In the genomic region with DNA sequence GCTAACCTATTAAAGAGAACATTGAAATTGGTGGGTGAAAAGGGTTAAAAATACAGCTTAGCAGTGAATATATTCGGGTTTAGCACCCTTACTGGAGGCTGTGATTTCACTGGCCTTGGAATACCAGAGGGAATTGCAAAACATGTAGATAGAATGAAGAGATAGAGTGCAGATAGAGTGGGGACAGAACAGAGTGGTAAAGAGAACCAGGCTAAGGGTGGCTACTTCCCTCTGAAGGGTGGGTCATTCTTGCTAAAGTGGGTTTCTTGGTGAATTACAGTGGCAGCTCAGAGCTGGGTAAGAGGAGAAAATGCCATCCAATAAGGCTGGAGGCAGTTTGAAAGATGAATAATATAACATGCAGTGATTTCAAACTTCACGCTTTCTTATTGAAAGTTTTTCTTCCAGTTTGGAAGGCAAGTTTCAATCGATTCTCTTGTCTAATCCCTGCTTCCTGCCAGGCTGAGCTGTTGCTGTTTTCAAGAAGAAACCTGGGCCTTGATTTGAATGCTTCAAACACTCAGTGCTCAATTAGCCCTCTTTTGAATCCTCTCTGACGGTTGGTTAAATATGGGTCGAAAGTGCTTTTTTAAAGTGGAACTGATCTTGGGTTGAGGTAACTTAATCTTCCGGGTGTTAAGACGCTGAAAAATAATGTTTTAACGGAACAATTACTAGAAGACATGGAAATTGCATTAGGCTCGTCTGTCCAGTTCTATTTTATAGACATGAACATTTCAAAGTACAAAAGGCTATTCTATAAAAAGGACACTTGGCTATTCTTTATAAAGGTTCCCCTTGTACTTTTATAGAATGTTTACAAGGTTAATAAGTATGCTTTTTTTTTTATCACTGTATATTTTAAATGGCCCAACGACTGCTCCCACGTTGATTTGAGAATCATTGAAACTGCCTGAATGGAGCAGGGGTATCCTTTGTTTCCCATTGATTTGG, we compare ENCODE assay signal across 9 cellular contexts.
DNase-seq lines count a peak whose midpoint lies in the region; ATAC-seq and TF ChIP-seq lines count a peak whose summit lies in the region.
"Had no signal": no experiment of that assay in that cellular context is flagged by ENCODE, and none has a peak within 500 bp of the region (broad histone marks: within the 10 kb centered on the region; RNA-seq: fewer than 3 reads in every experiment).

No MANE protein-coding gene starts in this region.

- peak overlapping the region; percentile 24 to 90 (median 71) for H3K4me3 Mint-ChIP-seq in naive B cell

- peak overlapping the region; percentile 89 to 97 for H3K27ac ChIP-seq in breast epithelium

- peaks cover 42 to 72% (median 59%) of the 10 kb centered on the region in 3 donors for H3K4me1 Mint-ChIP-seq in naive B cell

- no peaks in the 10 kb centered on the region for H3K27me3 ChIP-seq in breast epithelium

- no peaks in the 10 kb centered on the region for H3K36me3 Mint-ChIP-seq in naive B cell

- DNase-seq in AG10803 (ENCODE audit: low read depth) (no peak), M059J (ENCODE audit: low read depth) (peak; percentile 71), breast epithelium (ENCODE audit: low spot score in 2 of 2) (no peak), naive B cell (peak; percentile 27), GDM1 (lab: John Stamatoyannopoulos, UW) (no peak), NCI-H345 (lab: John Stamatoyannopoulos, UW) (no peak), HK-2 (ENCODE audit: unreplicated experiment) (no peak)
- DNase-seq: left cardiac atrium had no signal

- intact Hi-C loops in breast epithelium (cut with DNase I; ENCODE audit: low total_unique reads), result no loop called here

- H3K36me3 ChIP-seq in breast epithelium, result no peaks in the 10 kb centered on the region

- H3K4me3 ChIP-seq in AG10803 (ENCODE audit: low read length) (peak overlapping the region; percentile 33), breast epithelium (peak overlapping the region in 2 of 3 donors; percentile 31 to 43)

- TF ChIP-seq CTCF in AG10803 (conservative IDR thresholded peaks at IDR 0.05; ENCODE audit: low read length) (no peak), breast epithelium (IDR thresholded peaks at IDR 0.05) (no peak)

- no peak for TF ChIP-seq POLR2A in breast epithelium (IDR thresholded peaks at IDR 0.05)

- no peaks in the 10 kb centered on the region for H3K9me3 Mint-ChIP-seq in naive B cell

- H3K9me3 ChIP-seq in breast epithelium, result no peaks in the 10 kb centered on the region

- no peaks in the 10 kb centered on the region for H3K27me3 Mint-ChIP-seq in naive B cell

- ATAC-seq in GM19324 (IDR thresholded peaks at IDR 0.05; ENCODE audit: low FRiP score, unreplicated experiment), result peak; percentile 52
- ATAC-seq in naive B cell (ENCODE audit: low read depth in 2 of 2), result peak; percentile 19 to 47

- H3K4me1 ChIP-seq in breast epithelium, result peaks cover 8 to 15% of the 10 kb centered on the region in 2 donors

- peak overlapping the region; percentile 82 to 99 (median 93) for H3K27ac Mint-ChIP-seq in naive B cell

Comparison
In these comparisons a context has a peak if more than half of its experiments do, and no peak if none do; other contexts are left out.
1. DNase-seq: peak in M059J (single experiment) and naive B cell (single experiment); none in AG10803 (single experiment), breast epithelium (0 of 2), GDM1 (single experiment), NCI-H345 (single experiment) and HK-2 (single experiment).